Comparison of ENCODE assay signal across 15 cellular contexts in genomic region chr6:63560806-63561672, GRCh38. TPM values are rescaled to one million over a fixed set of nuclear protein-coding genes. Genes with fewer than 3 reads are reported as not detected.
DNase-seq lines count a peak whose midpoint lies in the region; ATAC-seq and TF ChIP-seq lines count a peak whose summit lies in the region.
"Had no signal": no experiment of that assay in that cellular context is flagged by ENCODE, and none has a peak within 500 bp of the region (broad histone marks: within the 10 kb centered on the region; RNA-seq: fewer than 3 reads in every experiment).

No MANE protein-coding gene starts in this region.

- peak; percentile 8 to 25 (median 24) for ATAC-seq in right lobe of liver
- ATAC-seq: gastrocnemius medialis had no signal

- no peaks in the 10 kb centered on the region for H3K4me1 ChIP-seq in Karpas-422 (ENCODE audit: low read length)
- peaks cover 0 to 19% (median 9%) of the 10 kb centered on the region in 4 donors for H3K4me1 ChIP-seq in right lobe of liver
- H3K4me1 ChIP-seq: ascending aorta had no signal

- no peak overlapping the region for H3K9ac ChIP-seq in Karpas-422 (ENCODE audit: low read length)

- no peak overlapping the region for H2AFZ ChIP-seq in Karpas-422 (ENCODE audit: low read length)

- H3K9me3 ChIP-seq in Karpas-422 (ENCODE audit: low read length), result no peaks in the 10 kb centered on the region
- no peaks in the 10 kb centered on the region for H3K9me3 ChIP-seq in right lobe of liver
- H3K9me3 ChIP-seq: ascending aorta, gastrocnemius medialis had no signal

- H3K4me3 ChIP-seq in Karpas-422 (ENCODE audit: low read length) (no peak overlapping the region), right lobe of liver (no peak overlapping the region)
- H3K4me3 ChIP-seq: ascending aorta, dorsolateral prefrontal cortex, gastrocnemius medialis had no signal

- no peaks in the 10 kb centered on the region for H4K20me1 ChIP-seq in Karpas-422 (ENCODE audit: insufficient read depth, low read depth, low read length)

- H3K27me3 ChIP-seq in Karpas-422 (ENCODE audit: low read length) (no peaks in the 10 kb centered on the region), right lobe of liver (no peaks in the 10 kb centered on the region)
- H3K27me3 ChIP-seq: ascending aorta, dorsolateral prefrontal cortex, gastrocnemius medialis had no signal

- H3K36me3 ChIP-seq in Karpas-422 (ENCODE audit: insufficient read depth, low read length), result no peaks in the 10 kb centered on the region
- no peaks in the 10 kb centered on the region for H3K36me3 ChIP-seq in right lobe of liver
- H3K36me3 ChIP-seq: ascending aorta, gastrocnemius medialis had no signal

- H3K4me2 ChIP-seq in Karpas-422 (ENCODE audit: low read depth, low read length, poor library complexity, severe bottlenecking), result no peak overlapping the region

- 21% methylated on average over 3 of the region's 3 CpGs for WGBS in right lobe of liver (ENCODE audit: insufficient coverage, low coverage, low lambda C conversion rate, missing lambda C conversion rate)

- DNase-seq in Karpas-422, result peak; percentile 17
- peak; percentile 61 for DNase-seq in dedifferentiated amniotic fluid mesenchymal stem cell (ENCODE audit: extremely low spot score)
- no peak for DNase-seq in right lobe of liver
- DNase-seq in NAMALWA (ENCODE audit: low spot score), result no peak
- DNase-seq in SW480 (ENCODE audit: low spot score), result no peak
- DNase-seq in T1000 (lab: John Stamatoyannopoulos, UW), result no peak
- DNase-seq in cerebellar nuclear complex (lab: John Stamatoyannopoulos, UW), result no peak
- DNase-seq: activated CD4-positive, alpha-beta memory T cell treated with anti-CD3 and anti-CD28 coated beads, Interleukin-2, amount 10 ng/mL, durations not matched to agents 7 days and 5 days; dorsolateral prefrontal cortex; gastrocnemius medialis; KBM-7; NCI-H146; NCI-H446 treated with DMSO at 0.1 percent for 48 hours had no signal

- no peaks in the 10 kb centered on the region for H3K79me2 ChIP-seq in Karpas-422 (ENCODE audit: low read length)

- intact Hi-C loops in right lobe of liver (cut with DNase I), result no loop called here

- no peak for TF ChIP-seq CTCF in 22Rv1 (IDR thresholded peaks at IDR 0.05)
- no peak for TF ChIP-seq CTCF in right lobe of liver (IDR thresholded peaks at IDR 0.05)

- TF ChIP-seq POLR2A in right lobe of liver (IDR thresholded peaks at IDR 0.05), result no peak

- H3K27ac ChIP-seq in 22Rv1 (peak overlapping the region; percentile 99), Karpas-422 (ENCODE audit: low read length) (no peak overlapping the region), right lobe of liver (peak overlapping the region; percentile 17 to 100 (median 36))
- H3K27ac ChIP-seq: ascending aorta, dorsolateral prefrontal cortex had no signal

- H3K9me2 ChIP-seq in Karpas-422 (replicated peaks; ENCODE audit: insufficient read depth, low read length), result no peaks in the 10 kb centered on the region

RNA-seq across cellular contexts. Expression of gene PTP4A1, which starts 11.2 kb away (rescaled TPM):
- total RNA-seq in Karpas-422 (2014; rRNA removed; shearing (Covaris generic); ENCODE audit: low replicate concordance), result 11.1 and 39.5 TPM in 2 replicates
- total RNA-seq in right lobe of liver, result 100 to 1,000 TPM; 147 to 342 (median 225) TPM

Comparison
In these comparisons a context has a peak if more than half of its experiments do, and no peak if none do; other contexts are left out.
1. DNase-seq: peak in Karpas-422 (single experiment) and dedifferentiated amniotic fluid mesenchymal stem cell (single experiment); none in right lobe of liver (0 of 3), NAMALWA (single experiment), SW480 (single experiment), T1000 (single experiment) and cerebellar nuclear complex (0 of 2).